Comparison of ENCODE assay signal across 22 cellular contexts in genomic region chr3:73213906-73214305, GRCh38.
DNase-seq lines count a peak whose midpoint lies in the region; FAIRE-seq and TF ChIP-seq lines count a peak whose summit lies in the region.
"Had no signal": no experiment of that assay in that cellular context is flagged by ENCODE, and none has a peak within 500 bp of the region (broad histone marks: within the 10 kb centered on the region; RNA-seq: fewer than 3 reads in every experiment).

No MANE protein-coding gene starts in this region.

- no peak overlapping the region for H3K4me3 Mint-ChIP-seq in astrocyte (ENCODE audit: unreplicated experiment)
- H3K4me3 Mint-ChIP-seq: IgD-negative memory B cell had no signal

- WGBS in GM23248 (ENCODE audit: low coverage in 1 of 2, low lambda C conversion rate in 2 of 2, missing lambda C conversion rate in 2 of 2), 2 experiments, result 0% methylated on average over 1 of the region's 1 CpG

- H3K36me3 ChIP-seq in BJ (ENCODE audit: control insufficient read depth, insufficient read depth, low read length), result no peaks in the 10 kb centered on the region
- H3K36me3 ChIP-seq in GM23248 (ENCODE audit: low read depth), result no peaks in the 10 kb centered on the region
- H3K36me3 ChIP-seq in astrocyte (ENCODE audit: insufficient read depth, low read length), result no peaks in the 10 kb centered on the region
- H3K36me3 ChIP-seq: BE2C had no signal

- no peaks in the 10 kb centered on the region for H3K9me2 ChIP-seq in GM23248 (ENCODE audit: insufficient read depth)

- no peaks in the 10 kb centered on the region for H3K79me2 ChIP-seq in GM23248 (ENCODE audit: insufficient read depth)
- H3K79me2 ChIP-seq in astrocyte (ENCODE audit: insufficient read depth, low read length), result no peaks in the 10 kb centered on the region

- intact Hi-C loops in dorsolateral prefrontal cortex (cut with DNase I), result no loop called here

- peak overlapping the region; percentile 73 for H3K27ac ChIP-seq in GM23248
- H3K27ac ChIP-seq in astrocyte (ENCODE audit: low read depth, low read length), result peak overlapping the region; percentile 54
- no peak overlapping the region for H3K27ac ChIP-seq in dorsolateral prefrontal cortex
- H3K27ac ChIP-seq: HL-60, PC-9 had no signal

- H3K4me3 ChIP-seq in BJ (ENCODE audit: low read depth, low read length) (no peak overlapping the region), GM23248 (no peak overlapping the region), astrocyte (ENCODE audit: insufficient read depth, low read depth, low read length) (no peak overlapping the region), dorsolateral prefrontal cortex (no peak overlapping the region)
- H3K4me3 ChIP-seq: PC-9 had no signal

- FAIRE-seq in astrocyte (lab: Jason Lieb, UNC), result peak; percentile 80
- FAIRE-seq: HTR-8/SVneo had no signal

- peaks cover 6% of the 10 kb centered on the region for H3K4me1 Mint-ChIP-seq in astrocyte (ENCODE audit: low read depth, unreplicated experiment)

- TF ChIP-seq CTCF in BJ (IDR thresholded peaks at IDR 0.05; ENCODE audit: insufficient read depth, low read depth, low read length) (no peak), astrocyte (IDR thresholded peaks at IDR 0.05; ENCODE audit: insufficient read depth, low read depth, low read length) (no peak), dorsolateral prefrontal cortex (IDR thresholded peaks at IDR 0.05 in 54 of 56, conservative IDR thresholded peaks at IDR 0.05 in 2 of 56; ENCODE audit: low read depth in 1 of 56, partially characterized antibody in 56 of 56) (no peak)

- H3K9ac ChIP-seq in GM23248 (no peak overlapping the region), astrocyte (ENCODE audit: low read length) (no peak overlapping the region)

- H3K4me1 ChIP-seq in GM23248 (ENCODE audit: insufficient read depth) (peaks cover 31% of the 10 kb centered on the region), astrocyte (ENCODE audit: insufficient read depth, low read length) (peaks cover 3% of the 10 kb centered on the region)
- H3K4me1 ChIP-seq: BE2C had no signal

- H3K9me3 Mint-ChIP-seq in astrocyte (ENCODE audit: unreplicated experiment), result peaks cover 6% of the 10 kb centered on the region

- in situ Hi-C loops in GM23248 (cut with MboI), result no loop called here

- H4K20me1 ChIP-seq in GM23248 (ENCODE audit: insufficient read depth) (no peaks in the 10 kb centered on the region), astrocyte (ENCODE audit: insufficient read depth, low read length) (no peaks in the 10 kb centered on the region)

- H3K4me2 ChIP-seq in GM23248 (ENCODE audit: unreplicated experiment) (no peak overlapping the region), astrocyte (ENCODE audit: low read length) (no peak overlapping the region)
- H3K4me2 ChIP-seq: PC-9 had no signal

- H3F3A ChIP-seq in GM23248 (ENCODE audit: insufficient read depth), result peaks cover 41% of the 10 kb centered on the region

- H3K27me3 ChIP-seq in BJ (ENCODE audit: control insufficient read depth, insufficient read depth, low read length) (no peaks in the 10 kb centered on the region), GM23248 (replicated peaks; ENCODE audit: insufficient read depth) (no peaks in the 10 kb centered on the region), astrocyte (ENCODE audit: insufficient read depth, low read length) (no peaks in the 10 kb centered on the region), dorsolateral prefrontal cortex (no peaks in the 10 kb centered on the region)
- H3K27me3 ChIP-seq: BE2C had no signal

- no peak overlapping the region for H3K27ac Mint-ChIP-seq in astrocyte (ENCODE audit: unreplicated experiment)
- H3K27ac Mint-ChIP-seq: IgD-negative memory B cell had no signal

- H2AFZ ChIP-seq in GM23248 (no peak overlapping the region), astrocyte (ENCODE audit: low read depth, low read length) (no peak overlapping the region)
- H2AFZ ChIP-seq: PC-9 had no signal

- H3K36me3 Mint-ChIP-seq in astrocyte (ENCODE audit: low read depth, unreplicated experiment), result no peaks in the 10 kb centered on the region
- H3K36me3 Mint-ChIP-seq: IgD-negative memory B cell had no signal

- POLR2A ChIA-PET in BJ (lab: Charles Lee), result no interaction called here

- peak; percentile 28 for DNase-seq in BJ (ENCODE audit: low read depth)
- peak; percentile 88 for DNase-seq in GM23248
- peak; percentile 87 for DNase-seq in astrocyte (ENCODE audit: low read depth)
- DNase-seq in myocyte (ENCODE audit: low read depth), result peak; percentile 13
- no peak for DNase-seq in NOMO-1 (lab: John Stamatoyannopoulos, UW; ENCODE audit: unreplicated experiment in 2 of 2)
- no peak for DNase-seq in NCI-H2107 (lab: John Stamatoyannopoulos, UW)
- no peak for DNase-seq in activated CD8-positive, alpha-beta memory T cell treated with anti-CD3 and anti-CD28 coated beads, Interleukin-2, amount 50 U/mL, for 48 hours
- DNase-seq in dorsolateral prefrontal cortex, result no peak
- DNase-seq: BE2C, DND-41, GF-D8, H7, Kasumi-1, MV-4-11, NCI-H1436, NCI-H2029, NCI-H2171 treated with DMSO at 0.1 percent for 48 hours, NCI-H82, PC-9 had no signal

- H3K9me3 ChIP-seq in GM23248 (ENCODE audit: low read depth) (no peaks in the 10 kb centered on the region), astrocyte (ENCODE audit: insufficient read depth, low read depth, low read length) (no peaks in the 10 kb centered on the region)
- H3K9me3 ChIP-seq: BE2C had no signal

- no peaks in the 10 kb centered on the region for H3K27me3 Mint-ChIP-seq in astrocyte (ENCODE audit: low read depth, unreplicated experiment)

- CTCF ChIA-PET in BJ (lab: Yijun Ruan, JAX), result no interaction called here

Comparison
In these comparisons a context has a peak if more than half of its experiments do, and no peak if none do; other contexts are left out.
1. DNase-seq: peak in BJ (single experiment), GM23248 (single experiment), astrocyte (single experiment) and myocyte (single experiment); none in NOMO-1 (0 of 2), NCI-H2107 (single experiment), activated CD8-positive, alpha-beta memory T cell treated with anti-CD3 and anti-CD28 coated beads, Interleukin-2, amount 50 U/mL, for 48 hours (single experiment) and dorsolateral prefrontal cortex (0 of 10).
2. H3K27ac ChIP-seq: peak in GM23248 (single experiment) and astrocyte (single experiment); none in dorsolateral prefrontal cortex (0 of 59).